In genomic region chrX:15737188-15737956, GRCh38 we compare ENCODE assay signal across 8 cellular contexts. TPM values are rescaled to one million over a fixed set of nuclear protein-coding genes. Genes with fewer than 3 reads are reported as not detected.
DNase-seq lines count a peak whose midpoint lies in the region; ATAC-seq and TF ChIP-seq lines count a peak whose summit lies in the region.

No MANE protein-coding gene starts in this region.

- no peaks in the 10 kb centered on the region for H3K9me3 ChIP-seq in fibroblast of lung (ENCODE audit: control insufficient read depth, insufficient read depth, low read depth, low read length)
- H3K9me3 ChIP-seq in skeletal muscle tissue (ENCODE audit: control insufficient read depth in 3 of 3, low read length in 3 of 3): no peaks in the 10 kb centered on the region

- ATAC-seq in GM19324 (IDR thresholded peaks at IDR 0.05; ENCODE audit: low FRiP score, unreplicated experiment): no peak

- no peaks in the 10 kb centered on the region for H3K79me2 ChIP-seq in fibroblast of lung (ENCODE audit: control insufficient read depth, insufficient read depth, low read length)

- POLR2A ChIA-PET in RWPE1 (lab: Yijun Ruan, JAX; ENCODE audit: low non-redundant PET): no interaction called here

- peak overlapping the region; percentile 53 for H3K27ac ChIP-seq in RWPE1
- H3K27ac ChIP-seq in fibroblast of lung (ENCODE audit: insufficient read depth, low read length): no peak overlapping the region
- no peak overlapping the region for H3K27ac ChIP-seq in skeletal muscle tissue (ENCODE audit: low read depth, low read length)

- H3K36me3 ChIP-seq in fibroblast of lung (ENCODE audit: control insufficient read depth, insufficient read depth, low read length) (no peaks in the 10 kb centered on the region), skeletal muscle tissue (ENCODE audit: control insufficient read depth in 3 of 3, insufficient read depth in 3 of 3, low read length in 3 of 3) (no peaks in the 10 kb centered on the region)

- H4K20me1 ChIP-seq in fibroblast of lung (ENCODE audit: control insufficient read depth, extremely low read depth, insufficient read depth, low read length): no peaks in the 10 kb centered on the region

- peak overlapping the region; percentile 63 for H2AFZ ChIP-seq in fibroblast of lung (ENCODE audit: low read length)

- TF ChIP-seq CTCF in RWPE1 (conservative IDR thresholded peaks at IDR 0.05; ENCODE audit: low read depth) (no peak), fibroblast of lung (conservative IDR thresholded peaks at IDR 0.05 in 1 of 2, IDR thresholded peaks at IDR 0.05 in 1 of 2; ENCODE audit: low read depth in 1 of 2, low read length in 2 of 2) (no peak)

- CTCF ChIA-PET in RWPE1 (lab: Yijun Ruan, JAX): interaction anchor here (0.5 kb wide), 1 partner anchor 30 kb away, joined by 3 read pairs; no protein-coding TSS in a partner anchor

- H3K4me2 ChIP-seq in fibroblast of lung (ENCODE audit: extremely low read depth, insufficient read depth, low read length): peak overlapping the region; percentile 82

- H3K4me1 ChIP-seq in fibroblast of lung (ENCODE audit: control insufficient read depth, extremely low read depth, insufficient read depth, low read length): no peaks in the 10 kb centered on the region
- peaks cover 0 to 7% (median 5%) of the 10 kb centered on the region in 3 donors for H3K4me1 ChIP-seq in skeletal muscle tissue (ENCODE audit: control insufficient read depth in 3 of 3, insufficient read depth in 3 of 3, low read length in 3 of 3)

- H3K9ac ChIP-seq in fibroblast of lung (ENCODE audit: insufficient read depth, low read length) (no peak overlapping the region), skeletal muscle tissue (ENCODE audit: low read depth in 1 of 3, low read length in 3 of 3) (peak overlapping the region; percentile 0 to 60 (median 57))

- H3K4me3 ChIP-seq in fibroblast of lung (replicated peaks in 1 of 4; ENCODE audit: control extremely low read depth in 1 of 4, insufficient read depth in 1 of 4, low read depth in 3 of 4, low read length in 4 of 4) (peak overlapping the region; percentile 12 to 58 (median 48)), skeletal muscle tissue (ENCODE audit: low read length in 3 of 3) (peak overlapping the region; percentile 52 to 73 (median 68))

- DNase-seq in SIG-M5 treated with dmso at 0.1 percent for 504 hours (lab: John Stamatoyannopoulos, UW; ENCODE audit: unreplicated experiment) (peak; percentile 3), SIG-M5 (lab: John Stamatoyannopoulos, UW) (no peak), RWPE1 (ENCODE audit: low spot score) (no peak), fibroblast of lung (ENCODE audit: low read depth in 2 of 2) (no peak), NCI-H774 (lab: John Stamatoyannopoulos, UW) (no peak), NCI-H524 (lab: John Stamatoyannopoulos, UW) (no peak)

- H3K27me3 ChIP-seq in fibroblast of lung (ENCODE audit: control insufficient read depth, insufficient read depth, low read length): no peaks in the 10 kb centered on the region
- H3K27me3 ChIP-seq in skeletal muscle tissue (ENCODE audit: control insufficient read depth in 3 of 3, insufficient read depth in 3 of 3, low read length in 3 of 3): peaks cover 0 to 4% (median 0%) of the 10 kb centered on the region in 3 donors

RNA-seq across cellular contexts. Expression of gene CA5B, which starts 0.7 kb away (rescaled TPM):
- total RNA-seq in fibroblast of lung: 2.8 and 7.4 TPM in 2 replicates
- polyA plus RNA-seq in fibroblast of lung: 11.6 and 16.3 TPM in 2 replicates
- 6.8 and 6.9 TPM in 2 replicates for polyA plus RNA-seq in fibroblast of lung (2012)
- polyA minus RNA-seq in fibroblast of lung (ENCODE audit: low replicate concordance): 2.8 and 7.3 TPM in 2 replicates
- total RNA-seq in skeletal muscle tissue: 4.2 TPM

RNA-seq across cellular contexts. Expression of gene ZRSR2, which starts 52.9 kb away (rescaled TPM):
- total RNA-seq in fibroblast of lung (3.1 and 6.6 TPM in 2 replicates), skeletal muscle tissue (2.6 TPM)
- polyA plus RNA-seq in fibroblast of lung: 8.1 and 10.8 TPM in 2 replicates
- 9.7 and 13.5 TPM in 2 replicates for polyA plus RNA-seq in fibroblast of lung (2012)
- polyA minus RNA-seq in fibroblast of lung (ENCODE audit: low replicate concordance): not detected in 2 replicates
